1 cellular context compared by ENCODE assay signal in the genomic region with DNA sequence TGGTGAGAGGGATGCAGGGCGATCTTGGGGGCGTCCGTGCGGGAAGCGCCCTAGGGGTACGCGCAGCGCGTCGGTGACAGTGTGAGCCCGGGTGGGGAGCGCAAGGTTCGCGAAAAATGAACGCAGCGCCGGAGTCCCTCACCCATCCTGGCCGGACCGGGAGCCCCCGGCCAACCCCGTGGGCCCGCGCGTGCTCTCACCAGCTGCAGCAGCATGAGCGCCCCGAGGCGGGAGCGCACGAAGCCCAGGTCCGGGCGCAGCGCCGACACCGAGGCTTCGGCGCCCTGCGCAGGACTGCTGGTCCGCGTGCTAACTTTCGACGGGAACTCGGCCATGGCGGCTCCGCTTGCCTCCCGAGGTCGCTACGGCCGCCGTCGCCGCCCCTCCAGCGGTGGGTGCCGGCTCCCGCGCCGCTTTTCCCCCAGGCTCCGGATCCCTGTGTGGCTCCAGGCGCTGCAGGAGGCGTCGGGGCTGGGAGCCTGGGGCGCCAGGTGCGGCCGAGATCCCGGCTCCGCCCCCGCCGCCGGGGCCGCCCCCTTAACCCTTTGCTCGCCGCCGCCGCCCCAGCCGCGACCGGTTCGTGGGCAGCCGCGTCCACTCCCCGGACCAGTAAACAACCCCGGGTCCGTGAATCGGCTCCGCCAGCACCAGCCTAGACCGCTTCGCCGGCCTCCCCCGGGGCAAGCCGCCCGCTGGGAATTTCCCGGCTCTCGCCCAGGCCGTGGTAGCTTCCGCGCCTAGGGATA.
TF ChIP-seq lines count a peak whose summit lies in the region.

A gene with protein sequence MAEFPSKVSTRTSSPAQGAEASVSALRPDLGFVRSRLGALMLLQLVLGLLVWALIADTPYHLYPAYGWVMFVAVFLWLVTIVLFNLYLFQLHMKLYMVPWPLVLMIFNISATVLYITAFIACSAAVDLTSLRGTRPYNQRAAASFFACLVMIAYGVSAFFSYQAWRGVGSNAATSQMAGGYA (minus strand): TSS at position 467 of the 746 bp plus-strand sequence. CDS start 132 bp downstream, at position 335.

TF ChIP-seq in HepG2, 621 proteins besides CTCF, POLR2A, EP300 and RAD21 (continued from another document and continues in another):
- TF ChIP-seq, protein P1, sequence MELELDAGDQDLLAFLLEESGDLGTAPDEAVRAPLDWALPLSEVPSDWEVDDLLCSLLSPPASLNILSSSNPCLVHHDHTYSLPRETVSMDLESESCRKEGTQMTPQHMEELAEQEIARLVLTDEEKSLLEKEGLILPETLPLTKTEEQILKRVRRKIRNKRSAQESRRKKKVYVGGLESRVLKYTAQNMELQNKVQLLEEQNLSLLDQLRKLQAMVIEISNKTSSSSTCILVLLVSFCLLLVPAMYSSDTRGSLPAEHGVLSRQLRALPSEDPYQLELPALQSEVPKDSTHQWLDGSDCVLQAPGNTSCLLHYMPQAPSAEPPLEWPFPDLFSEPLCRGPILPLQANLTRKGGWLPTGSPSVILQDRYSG (CRISPR knock-in tag; IDR thresholded peaks at IDR 0.05), result peak; percentile 93
- TF ChIP-seq, protein P2, sequence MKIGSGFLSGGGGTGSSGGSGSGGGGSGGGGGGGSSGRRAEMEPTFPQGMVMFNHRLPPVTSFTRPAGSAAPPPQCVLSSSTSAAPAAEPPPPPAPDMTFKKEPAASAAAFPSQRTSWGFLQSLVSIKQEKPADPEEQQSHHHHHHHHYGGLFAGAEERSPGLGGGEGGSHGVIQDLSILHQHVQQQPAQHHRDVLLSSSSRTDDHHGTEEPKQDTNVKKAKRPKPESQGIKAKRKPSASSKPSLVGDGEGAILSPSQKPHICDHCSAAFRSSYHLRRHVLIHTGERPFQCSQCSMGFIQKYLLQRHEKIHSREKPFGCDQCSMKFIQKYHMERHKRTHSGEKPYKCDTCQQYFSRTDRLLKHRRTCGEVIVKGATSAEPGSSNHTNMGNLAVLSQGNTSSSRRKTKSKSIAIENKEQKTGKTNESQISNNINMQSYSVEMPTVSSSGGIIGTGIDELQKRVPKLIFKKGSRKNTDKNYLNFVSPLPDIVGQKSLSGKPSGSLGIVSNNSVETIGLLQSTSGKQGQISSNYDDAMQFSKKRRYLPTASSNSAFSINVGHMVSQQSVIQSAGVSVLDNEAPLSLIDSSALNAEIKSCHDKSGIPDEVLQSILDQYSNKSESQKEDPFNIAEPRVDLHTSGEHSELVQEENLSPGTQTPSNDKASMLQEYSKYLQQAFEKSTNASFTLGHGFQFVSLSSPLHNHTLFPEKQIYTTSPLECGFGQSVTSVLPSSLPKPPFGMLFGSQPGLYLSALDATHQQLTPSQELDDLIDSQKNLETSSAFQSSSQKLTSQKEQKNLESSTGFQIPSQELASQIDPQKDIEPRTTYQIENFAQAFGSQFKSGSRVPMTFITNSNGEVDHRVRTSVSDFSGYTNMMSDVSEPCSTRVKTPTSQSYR (CRISPR knock-in tag; IDR thresholded peaks at IDR 0.05; ENCODE audit: borderline replicate concordance), result no peak
- TF ChIP-seq, protein P3, sequence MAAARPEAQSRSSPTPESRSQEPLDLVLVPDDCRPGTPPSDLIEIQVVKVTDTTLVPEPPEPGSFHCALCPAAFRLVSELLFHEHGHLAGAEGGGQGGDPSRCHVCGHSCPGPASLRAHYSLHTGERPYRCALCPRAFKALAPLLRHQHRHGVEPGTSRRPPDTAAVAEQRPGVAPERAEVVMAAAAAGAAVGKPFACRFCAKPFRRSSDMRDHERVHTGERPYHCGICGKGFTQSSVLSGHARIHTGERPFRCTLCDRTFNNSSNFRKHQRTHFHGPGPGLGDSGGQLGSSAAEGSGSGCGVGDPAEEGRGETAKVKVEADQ (CRISPR knock-in tag; IDR thresholded peaks at IDR 0.05; ENCODE audit: borderline replicate concordance), result peak; percentile 98
- TF ChIP-seq SNAPC2 (CRISPR knock-in tag; IDR thresholded peaks at IDR 0.05) (peak; percentile 87; the same call in 1 of the 2 replicates), CHD2 (IDR thresholded peaks at IDR 0.05; ENCODE audit: low read depth, low read length) (no peak), ZC3H13 (CRISPR knock-in tag; IDR thresholded peaks at IDR 0.05) (no peak; the same call in 1 of the 2 replicates), CCAR2 (optimal IDR thresholded peaks at IDR 0.05; ENCODE audit: low read depth, low read length) (no peak), HMGA1 (CRISPR knock-in tag; conservative IDR thresholded peaks at IDR 0.05) (no peak), GLMP (CRISPR knock-in tag; IDR thresholded peaks at IDR 0.05; ENCODE audit: borderline replicate concordance) (0 out of 2 replicates have a peak, but pooled peaks have one; percentile 83), ZNF616 (CRISPR knock-in tag; IDR thresholded peaks at IDR 0.05; ENCODE audit: low read depth) (peak; percentile 97), YEATS4 (CRISPR knock-in tag; IDR thresholded peaks at IDR 0.05; ENCODE audit: borderline replicate concordance) (peak; percentile 85), MEF2D (CRISPR knock-in tag; IDR thresholded peaks at IDR 0.05) (no peak), NFKBIZ (CRISPR knock-in tag; IDR thresholded peaks at IDR 0.05) (no peak; the same call in 1 of the 2 replicates), BHLHE40 (IDR thresholded peaks at IDR 0.05; ENCODE audit: low read length) (no peak), ZNF468 (CRISPR knock-in tag; IDR thresholded peaks at IDR 0.05) (peak; percentile 67; the same call in 1 of the 2 replicates), ZNF230 (CRISPR knock-in tag; IDR thresholded peaks at IDR 0.05) (peak; percentile 99), ZNF709 (CRISPR knock-in tag; IDR thresholded peaks at IDR 0.05) (peak; percentile 99), HNRNPH1 (optimal IDR thresholded peaks at IDR 0.05; ENCODE audit: low read depth, low read length) (no peak), CBFB (CRISPR knock-in tag; IDR thresholded peaks at IDR 0.05) (no peak), ZNF878 (CRISPR knock-in tag; IDR thresholded peaks at IDR 0.05) (peak; percentile 83; the same call in 1 of the 2 replicates), HNRNPL (IDR thresholded peaks at IDR 0.05; ENCODE audit: low read depth, low read length) (no peak), SRSF9 (IDR thresholded peaks at IDR 0.05; ENCODE audit: borderline replicate concordance, insufficient read depth, low read depth, low read length, poor library complexity, severe bottlenecking) (no peak), CBX5 (CRISPR knock-in tag; IDR thresholded peaks at IDR 0.05; ENCODE audit: borderline replicate concordance) (no peak), RXRA (CRISPR knock-in tag; IDR thresholded peaks at IDR 0.05) (peak; percentile 68; the same call in 1 of the 2 replicates), ZNF253 (CRISPR knock-in tag; IDR thresholded peaks at IDR 0.05; ENCODE audit: borderline replicate concordance) (peak; percentile 88), SRF (IDR thresholded peaks at IDR 0.05; ENCODE audit: low read depth, low read length) (no peak), ZNF441 (CRISPR knock-in tag; IDR thresholded peaks at IDR 0.05; ENCODE audit: borderline replicate concordance) (peak; percentile 90)
- TF ChIP-seq, protein P4, sequence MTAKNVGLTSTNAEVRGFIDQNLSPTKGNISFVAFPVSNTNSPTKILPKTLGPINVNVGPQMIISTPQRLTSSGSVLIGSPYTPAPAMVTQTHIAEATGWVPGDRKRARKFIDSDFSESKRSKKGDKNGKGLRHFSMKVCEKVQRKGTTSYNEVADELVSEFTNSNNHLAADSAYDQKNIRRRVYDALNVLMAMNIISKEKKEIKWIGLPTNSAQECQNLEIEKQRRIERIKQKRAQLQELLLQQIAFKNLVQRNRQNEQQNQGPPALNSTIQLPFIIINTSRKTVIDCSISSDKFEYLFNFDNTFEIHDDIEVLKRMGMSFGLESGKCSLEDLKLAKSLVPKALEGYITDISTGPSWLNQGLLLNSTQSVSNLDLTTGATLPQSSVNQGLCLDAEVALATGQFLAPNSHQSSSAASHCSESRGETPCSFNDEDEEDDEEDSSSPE (CRISPR knock-in tag; IDR thresholded peaks at IDR 0.05), result peak; percentile 91
- TF ChIP-seq, protein P5, sequence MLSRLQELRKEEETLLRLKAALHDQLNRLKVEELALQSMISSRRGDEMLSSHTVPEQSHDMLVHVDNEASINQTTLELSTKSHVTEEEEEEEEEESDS (CRISPR knock-in tag; IDR thresholded peaks at IDR 0.05; ENCODE audit: borderline replicate concordance), result 0 out of 2 replicates have a peak, but pooled peaks have one; percentile 71
- TF ChIP-seq, protein P6, sequence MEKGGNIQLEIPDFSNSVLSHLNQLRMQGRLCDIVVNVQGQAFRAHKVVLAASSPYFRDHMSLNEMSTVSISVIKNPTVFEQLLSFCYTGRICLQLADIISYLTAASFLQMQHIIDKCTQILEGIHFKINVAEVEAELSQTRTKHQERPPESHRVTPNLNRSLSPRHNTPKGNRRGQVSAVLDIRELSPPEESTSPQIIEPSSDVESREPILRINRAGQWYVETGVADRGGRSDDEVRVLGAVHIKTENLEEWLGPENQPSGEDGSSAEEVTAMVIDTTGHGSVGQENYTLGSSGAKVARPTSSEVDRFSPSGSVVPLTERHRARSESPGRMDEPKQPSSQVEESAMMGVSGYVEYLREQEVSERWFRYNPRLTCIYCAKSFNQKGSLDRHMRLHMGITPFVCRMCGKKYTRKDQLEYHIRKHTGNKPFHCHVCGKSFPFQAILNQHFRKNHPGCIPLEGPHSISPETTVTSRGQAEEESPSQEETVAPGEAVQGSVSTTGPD (CRISPR knock-in tag; IDR thresholded peaks at IDR 0.05), result no peak
- TF ChIP-seq, protein P7, sequence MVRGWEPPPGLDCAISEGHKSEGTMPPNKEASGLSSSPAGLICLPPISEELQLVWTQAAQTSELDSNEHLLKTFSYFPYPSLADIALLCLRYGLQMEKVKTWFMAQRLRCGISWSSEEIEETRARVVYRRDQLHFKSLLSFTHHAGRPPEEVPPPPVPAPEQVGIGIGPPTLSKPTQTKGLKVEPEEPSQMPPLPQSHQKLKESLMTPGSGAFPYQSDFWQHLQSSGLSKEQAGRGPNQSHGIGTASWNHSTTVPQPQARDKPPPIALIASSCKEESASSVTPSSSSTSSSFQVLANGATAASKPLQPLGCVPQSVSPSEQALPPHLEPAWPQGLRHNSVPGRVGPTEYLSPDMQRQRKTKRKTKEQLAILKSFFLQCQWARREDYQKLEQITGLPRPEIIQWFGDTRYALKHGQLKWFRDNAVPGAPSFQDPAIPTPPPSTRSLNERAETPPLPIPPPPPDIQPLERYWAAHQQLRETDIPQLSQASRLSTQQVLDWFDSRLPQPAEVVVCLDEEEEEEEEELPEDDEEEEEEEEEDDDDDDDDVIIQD (CRISPR knock-in tag; IDR thresholded peaks at IDR 0.05; ENCODE audit: low read depth), result no peak
- TF ChIP-seq, protein P8, sequence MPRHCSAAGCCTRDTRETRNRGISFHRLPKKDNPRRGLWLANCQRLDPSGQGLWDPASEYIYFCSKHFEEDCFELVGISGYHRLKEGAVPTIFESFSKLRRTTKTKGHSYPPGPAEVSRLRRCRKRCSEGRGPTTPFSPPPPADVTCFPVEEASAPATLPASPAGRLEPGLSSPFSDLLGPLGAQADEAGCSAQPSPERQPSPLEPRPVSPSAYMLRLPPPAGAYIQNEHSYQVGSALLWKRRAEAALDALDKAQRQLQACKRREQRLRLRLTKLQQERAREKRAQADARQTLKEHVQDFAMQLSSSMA (CRISPR knock-in tag; IDR thresholded peaks at IDR 0.05), result peak; percentile 97; the same call in 1 of the 2 replicates
- TF ChIP-seq, protein P9, sequence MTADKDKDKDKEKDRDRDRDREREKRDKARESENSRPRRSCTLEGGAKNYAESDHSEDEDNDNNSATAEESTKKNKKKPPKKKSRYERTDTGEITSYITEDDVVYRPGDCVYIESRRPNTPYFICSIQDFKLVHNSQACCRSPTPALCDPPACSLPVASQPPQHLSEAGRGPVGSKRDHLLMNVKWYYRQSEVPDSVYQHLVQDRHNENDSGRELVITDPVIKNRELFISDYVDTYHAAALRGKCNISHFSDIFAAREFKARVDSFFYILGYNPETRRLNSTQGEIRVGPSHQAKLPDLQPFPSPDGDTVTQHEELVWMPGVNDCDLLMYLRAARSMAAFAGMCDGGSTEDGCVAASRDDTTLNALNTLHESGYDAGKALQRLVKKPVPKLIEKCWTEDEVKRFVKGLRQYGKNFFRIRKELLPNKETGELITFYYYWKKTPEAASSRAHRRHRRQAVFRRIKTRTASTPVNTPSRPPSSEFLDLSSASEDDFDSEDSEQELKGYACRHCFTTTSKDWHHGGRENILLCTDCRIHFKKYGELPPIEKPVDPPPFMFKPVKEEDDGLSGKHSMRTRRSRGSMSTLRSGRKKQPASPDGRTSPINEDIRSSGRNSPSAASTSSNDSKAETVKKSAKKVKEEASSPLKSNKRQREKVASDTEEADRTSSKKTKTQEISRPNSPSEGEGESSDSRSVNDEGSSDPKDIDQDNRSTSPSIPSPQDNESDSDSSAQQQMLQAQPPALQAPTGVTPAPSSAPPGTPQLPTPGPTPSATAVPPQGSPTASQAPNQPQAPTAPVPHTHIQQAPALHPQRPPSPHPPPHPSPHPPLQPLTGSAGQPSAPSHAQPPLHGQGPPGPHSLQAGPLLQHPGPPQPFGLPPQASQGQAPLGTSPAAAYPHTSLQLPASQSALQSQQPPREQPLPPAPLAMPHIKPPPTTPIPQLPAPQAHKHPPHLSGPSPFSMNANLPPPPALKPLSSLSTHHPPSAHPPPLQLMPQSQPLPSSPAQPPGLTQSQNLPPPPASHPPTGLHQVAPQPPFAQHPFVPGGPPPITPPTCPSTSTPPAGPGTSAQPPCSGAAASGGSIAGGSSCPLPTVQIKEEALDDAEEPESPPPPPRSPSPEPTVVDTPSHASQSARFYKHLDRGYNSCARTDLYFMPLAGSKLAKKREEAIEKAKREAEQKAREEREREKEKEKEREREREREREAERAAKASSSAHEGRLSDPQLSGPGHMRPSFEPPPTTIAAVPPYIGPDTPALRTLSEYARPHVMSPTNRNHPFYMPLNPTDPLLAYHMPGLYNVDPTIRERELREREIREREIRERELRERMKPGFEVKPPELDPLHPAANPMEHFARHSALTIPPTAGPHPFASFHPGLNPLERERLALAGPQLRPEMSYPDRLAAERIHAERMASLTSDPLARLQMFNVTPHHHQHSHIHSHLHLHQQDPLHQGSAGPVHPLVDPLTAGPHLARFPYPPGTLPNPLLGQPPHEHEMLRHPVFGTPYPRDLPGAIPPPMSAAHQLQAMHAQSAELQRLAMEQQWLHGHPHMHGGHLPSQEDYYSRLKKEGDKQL (CRISPR knock-in tag; IDR thresholded peaks at IDR 0.05; ENCODE audit: low read depth), result no peak
